Comparison of ENCODE assay signal across 8 cellular contexts in the genomic region with DNA sequence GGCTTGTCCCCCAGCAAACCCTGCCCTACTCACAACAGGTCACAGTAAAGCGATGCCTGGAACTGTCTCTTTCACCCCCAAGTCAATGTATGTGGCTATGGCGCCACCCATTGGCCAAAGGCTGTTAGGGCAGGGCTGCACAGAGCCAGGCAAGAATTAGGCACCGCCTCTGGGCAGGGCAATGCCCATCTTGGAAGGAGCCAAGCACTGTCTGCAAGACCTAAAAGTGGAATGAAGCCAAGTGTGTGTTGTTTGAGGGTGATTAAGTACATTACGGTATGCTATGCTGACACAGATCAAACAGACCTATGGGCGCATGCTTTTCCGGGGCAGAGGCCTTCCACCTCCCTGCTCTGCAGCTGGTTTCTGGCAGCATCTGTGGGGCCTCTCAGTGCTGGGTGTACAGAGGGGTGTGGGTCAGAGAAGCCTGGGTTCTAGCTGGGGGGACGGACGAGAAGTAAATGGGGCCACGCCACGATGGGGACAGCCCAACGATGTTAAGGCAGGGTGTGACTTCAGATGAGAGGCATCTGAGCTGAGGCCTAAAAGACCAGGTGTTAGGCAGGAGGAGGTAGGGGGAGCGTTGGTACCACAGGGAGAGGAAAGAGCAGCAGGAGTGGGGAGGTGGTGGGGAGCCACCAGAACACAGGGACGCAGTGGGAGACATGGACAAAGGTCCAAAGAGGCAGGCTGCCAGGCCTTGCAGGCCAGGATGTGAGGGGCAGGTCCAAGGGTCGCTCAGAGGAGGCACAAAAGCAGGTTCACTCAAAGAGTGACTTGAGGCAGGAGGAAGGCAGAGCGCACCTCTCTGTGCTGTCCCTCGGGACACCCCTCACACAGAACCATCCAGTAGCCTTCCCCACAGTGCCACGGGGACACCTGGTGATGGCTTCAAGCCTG. TPM values are rescaled to one million over a fixed set of nuclear protein-coding genes. Genes with fewer than 3 reads are reported as not detected.
DNase-seq lines count a peak whose midpoint lies in the region; ATAC-seq and TF ChIP-seq lines count a peak whose summit lies in the region.

No MANE protein-coding gene starts in this region.

- H3K27me3 ChIP-seq in ovary = no peaks in the 10 kb centered on the region

- no peak for TF ChIP-seq EP300 in ovary (IDR thresholded peaks at IDR 0.05)

- H3K4me3 ChIP-seq in foreskin fibroblast (ENCODE audit: low read depth in 1 of 2, low read length in 2 of 2) = no peak overlapping the region
- no peak overlapping the region for H3K4me3 ChIP-seq in ovary

- ATAC-seq in GM21515 (IDR thresholded peaks at IDR 0.05; ENCODE audit: unreplicated experiment) (no peak), HG03457 (IDR thresholded peaks at IDR 0.05; ENCODE audit: unreplicated experiment) (no peak)

- no peaks in the 10 kb centered on the region for H3K4me1 ChIP-seq in ovary (ENCODE audit: insufficient read depth)

- WGBS in ovary, 3 donors = 68 to 71% (median 70%) methylated on average over 17 of the region's 17 CpGs

- TF ChIP-seq CTCF in foreskin fibroblast (IDR thresholded peaks at IDR 0.05; ENCODE audit: low read depth, low read length) (peak; percentile 98), ovary (IDR thresholded peaks at IDR 0.05) (peak; percentile 70 to 84 (median 79))

- TF ChIP-seq POLR2A in ovary (IDR thresholded peaks at IDR 0.05) = no peak

- DNase-seq in DMS 273 (lab: John Stamatoyannopoulos, UW; ENCODE audit: unreplicated experiment) (peak; percentile 92), HPDE6-E6E7 (ENCODE audit: extremely low spot score) (peak; percentile 92), foreskin fibroblast (peak; percentile 86 to 94), ovary (peak; percentile 49 to 80 (median 74))
- peak; percentile 32 for DNase-seq in activated effector memory CD4-positive, alpha-beta T cell treated with Interleukin-2 at 50 U/mL for 16 hours

- intact Hi-C loops in ovary (cut with DNase I) = loop anchor here (2.0 to 5.0 kb wide), 2 partner anchors 96 to 97 kb away; no protein-coding TSS in a partner anchor

- H3K9me3 ChIP-seq in ovary = no peaks in the 10 kb centered on the region

- H3K27ac ChIP-seq in ovary = no peak overlapping the region

- no peaks in the 10 kb centered on the region for H3K36me3 ChIP-seq in ovary

TF ChIP-seq in PFSK-1, 5 proteins besides CTCF, POLR2A, EP300 and RAD21:
- no peak for TF ChIP-seq POLR2AphosphoS5 (IDR thresholded peaks at IDR 0.05; ENCODE audit: low read depth, low read length)
- TF ChIP-seq, protein P1, sequence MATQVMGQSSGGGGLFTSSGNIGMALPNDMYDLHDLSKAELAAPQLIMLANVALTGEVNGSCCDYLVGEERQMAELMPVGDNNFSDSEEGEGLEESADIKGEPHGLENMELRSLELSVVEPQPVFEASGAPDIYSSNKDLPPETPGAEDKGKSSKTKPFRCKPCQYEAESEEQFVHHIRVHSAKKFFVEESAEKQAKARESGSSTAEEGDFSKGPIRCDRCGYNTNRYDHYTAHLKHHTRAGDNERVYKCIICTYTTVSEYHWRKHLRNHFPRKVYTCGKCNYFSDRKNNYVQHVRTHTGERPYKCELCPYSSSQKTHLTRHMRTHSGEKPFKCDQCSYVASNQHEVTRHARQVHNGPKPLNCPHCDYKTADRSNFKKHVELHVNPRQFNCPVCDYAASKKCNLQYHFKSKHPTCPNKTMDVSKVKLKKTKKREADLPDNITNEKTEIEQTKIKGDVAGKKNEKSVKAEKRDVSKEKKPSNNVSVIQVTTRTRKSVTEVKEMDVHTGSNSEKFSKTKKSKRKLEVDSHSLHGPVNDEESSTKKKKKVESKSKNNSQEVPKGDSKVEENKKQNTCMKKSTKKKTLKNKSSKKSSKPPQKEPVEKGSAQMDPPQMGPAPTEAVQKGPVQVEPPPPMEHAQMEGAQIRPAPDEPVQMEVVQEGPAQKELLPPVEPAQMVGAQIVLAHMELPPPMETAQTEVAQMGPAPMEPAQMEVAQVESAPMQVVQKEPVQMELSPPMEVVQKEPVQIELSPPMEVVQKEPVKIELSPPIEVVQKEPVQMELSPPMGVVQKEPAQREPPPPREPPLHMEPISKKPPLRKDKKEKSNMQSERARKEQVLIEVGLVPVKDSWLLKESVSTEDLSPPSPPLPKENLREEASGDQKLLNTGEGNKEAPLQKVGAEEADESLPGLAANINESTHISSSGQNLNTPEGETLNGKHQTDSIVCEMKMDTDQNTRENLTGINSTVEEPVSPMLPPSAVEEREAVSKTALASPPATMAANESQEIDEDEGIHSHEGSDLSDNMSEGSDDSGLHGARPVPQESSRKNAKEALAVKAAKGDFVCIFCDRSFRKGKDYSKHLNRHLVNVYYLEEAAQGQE (IDR thresholded peaks at IDR 0.05; ENCODE audit: insufficient read depth in 1 of 2, low read depth in 2 of 2, low read length in 2 of 2) = 0 out of 4 replicates have a peak, but pooled peaks of 1 of the 2 experiments have one; percentile 29
- TF ChIP-seq FOXP2 (optimal IDR thresholded peaks at IDR 0.05; ENCODE audit: borderline replicate concordance, extremely low read depth, extremely low read length, insufficient read depth) = peak; percentile 44

RNA-seq across cellular contexts. Expression of a gene that starts 49.8 kb away (rescaled TPM):
- polyA plus RNA-seq in PFSK-1 (2012; ENCODE audit: insufficient read length, low read depth) = 260 TPM
- 10 to 100 TPM in 4 of 7 donors, 1 to 10 TPM in 3; 8.2 to 16.3 (median 11.3) TPM for total RNA-seq in ovary
- 10 to 100 TPM in 1 of 2 donors, 1 to 10 TPM in 1; 6.4 to 20.7 TPM for polyA plus RNA-seq in ovary

Comparison
In these comparisons a context has a peak if more than half of its experiments do, and no peak if none do; other contexts are left out.
1. DNase-seq: peak in every context shown above with its lines; median percentile 92 in DMS 273; 92 in HPDE6-E6E7; 90 in foreskin fibroblast; 74 in ovary; 32 in activated effector memory CD4-positive, alpha-beta T cell treated with Interleukin-2 at 50 U/mL for 16 hours.